Comparison of ENCODE assay signal across 14 cellular contexts in genomic region chr13:27791901-27792392, GRCh38. TPM values are rescaled to one million over a fixed set of nuclear protein-coding genes. Genes with fewer than 3 reads are reported as not detected.
DNase-seq lines count a peak whose midpoint lies in the region; ATAC-seq and TF ChIP-seq lines count a peak whose summit lies in the region.
"Had no signal": no experiment of that assay in that cellular context is flagged by ENCODE, and none has a peak within 500 bp of the region (broad histone marks: within the 10 kb centered on the region; RNA-seq: fewer than 3 reads in every experiment).

No MANE protein-coding gene starts in this region.

- H3K9me3 ChIP-seq in left ventricle myocardium inferior (replicated peaks) (no peaks in the 10 kb centered on the region), thoracic aorta (no peaks in the 10 kb centered on the region)
- H3K9me3 ChIP-seq: lower lobe of right lung, pancreas had no signal

- H3K4me1 Mint-ChIP-seq in activated naive CD8-positive, alpha-beta T cell (ENCODE audit: low read depth): peaks cover 38% of the 10 kb centered on the region

- ATAC-seq in Right ventricle myocardium superior (ENCODE audit: poor library complexity): no peak
- ATAC-seq in thoracic aorta (ENCODE audit: insufficient number of reproducible peaks, low FRiP score, low read depth): no peak
- no peak for ATAC-seq in HG03354 (IDR thresholded peaks at IDR 0.05; ENCODE audit: poor library complexity, severe bottlenecking, unreplicated experiment)

- H3K27me3 ChIP-seq in left ventricle myocardium inferior (ENCODE audit: low read depth): peaks cover 99% of the 10 kb centered on the region
- H3K27me3 ChIP-seq in thoracic aorta (replicated peaks; ENCODE audit: insufficient read depth): peaks cover 18% of the 10 kb centered on the region

- DNase-seq in left ventricle myocardium inferior (no peak), Right ventricle myocardium superior (no peak), mesenteric fat pad (ENCODE audit: low spot score) (peak; percentile 30), thoracic aorta (ENCODE audit: low spot score) (no peak), NCI-H2107 (lab: John Stamatoyannopoulos, UW) (no peak), posterior vena cava (ENCODE audit: low spot score) (no peak)
- DNase-seq: AML-193 had no signal

- H3K36me3 ChIP-seq in left ventricle myocardium inferior (no peaks in the 10 kb centered on the region), thoracic aorta (no peaks in the 10 kb centered on the region)
- H3K36me3 ChIP-seq: lower lobe of right lung, pancreas had no signal

- peak overlapping the region; percentile 88 for H3K4me3 Mint-ChIP-seq in activated naive CD8-positive, alpha-beta T cell

- intact Hi-C loops in left ventricle myocardium inferior (cut with micrococcal nuclease): no loop called here
- intact Hi-C loops in Right ventricle myocardium superior (cut with DNase I): loop anchor here (10.0 kb wide), 1 partner anchor 387 kb away; no protein-coding TSS in a partner anchor
- intact Hi-C loops in posterior vena cava (cut with DNase I): no loop called here

- peaks cover 45% of the 10 kb centered on the region for H3K27me3 Mint-ChIP-seq in activated naive CD8-positive, alpha-beta T cell

- H3K9me3 Mint-ChIP-seq in activated naive CD8-positive, alpha-beta T cell (ENCODE audit: low read depth): no peaks in the 10 kb centered on the region

- no peak overlapping the region for H3K27ac Mint-ChIP-seq in activated naive CD8-positive, alpha-beta T cell

- peaks cover 3% of the 10 kb centered on the region for H3K36me3 Mint-ChIP-seq in activated naive CD8-positive, alpha-beta T cell

- TF ChIP-seq CTCF in left ventricle myocardium inferior (IDR thresholded peaks at IDR 0.05; ENCODE audit: borderline replicate concordance): no peak
- no peak for TF ChIP-seq CTCF in thoracic aorta (IDR thresholded peaks at IDR 0.05)

- no peak overlapping the region for H3K27ac ChIP-seq in left ventricle myocardium inferior (replicated peaks)
- no peak overlapping the region for H3K27ac ChIP-seq in thoracic aorta
- H3K27ac ChIP-seq: lower lobe of right lung, pancreas had no signal

- H3K4me1 ChIP-seq in left ventricle myocardium inferior (peaks cover 52% of the 10 kb centered on the region), thoracic aorta (ENCODE audit: control insufficient read depth in 1 of 2, low read depth in 2 of 2) (peaks cover 26 to 46% of the 10 kb centered on the region in 2 donors)

- H3K4me3 ChIP-seq in left ventricle myocardium inferior (peak overlapping the region; percentile 57), thoracic aorta (peak overlapping the region; percentile 64)

RNA-seq across cellular contexts. Expression of gene GSX1, which starts 0.3 kb away (rescaled TPM):
- total RNA-seq in left ventricle myocardium inferior: not detected
- total RNA-seq in Right ventricle myocardium superior: not detected
- total RNA-seq in mesenteric fat pad: not detected
- total RNA-seq in thoracic aorta: not detected
- total RNA-seq in posterior vena cava: not detected
- total RNA-seq: Daoy, dermis microvascular lymphatic vessel endothelial cell, lower lobe of right lung, pancreas, Right ventricle myocardium inferior had no signal
